1 cellular context compared by ENCODE assay signal in genomic region chr12:89980236-89980635, GRCh38.
TF ChIP-seq lines count a peak whose summit lies in the region.

No MANE protein-coding gene starts in this region.

TF ChIP-seq in GM23338, 12 proteins besides CTCF, POLR2A, EP300 and RAD21:
- TF ChIP-seq, protein P1, sequence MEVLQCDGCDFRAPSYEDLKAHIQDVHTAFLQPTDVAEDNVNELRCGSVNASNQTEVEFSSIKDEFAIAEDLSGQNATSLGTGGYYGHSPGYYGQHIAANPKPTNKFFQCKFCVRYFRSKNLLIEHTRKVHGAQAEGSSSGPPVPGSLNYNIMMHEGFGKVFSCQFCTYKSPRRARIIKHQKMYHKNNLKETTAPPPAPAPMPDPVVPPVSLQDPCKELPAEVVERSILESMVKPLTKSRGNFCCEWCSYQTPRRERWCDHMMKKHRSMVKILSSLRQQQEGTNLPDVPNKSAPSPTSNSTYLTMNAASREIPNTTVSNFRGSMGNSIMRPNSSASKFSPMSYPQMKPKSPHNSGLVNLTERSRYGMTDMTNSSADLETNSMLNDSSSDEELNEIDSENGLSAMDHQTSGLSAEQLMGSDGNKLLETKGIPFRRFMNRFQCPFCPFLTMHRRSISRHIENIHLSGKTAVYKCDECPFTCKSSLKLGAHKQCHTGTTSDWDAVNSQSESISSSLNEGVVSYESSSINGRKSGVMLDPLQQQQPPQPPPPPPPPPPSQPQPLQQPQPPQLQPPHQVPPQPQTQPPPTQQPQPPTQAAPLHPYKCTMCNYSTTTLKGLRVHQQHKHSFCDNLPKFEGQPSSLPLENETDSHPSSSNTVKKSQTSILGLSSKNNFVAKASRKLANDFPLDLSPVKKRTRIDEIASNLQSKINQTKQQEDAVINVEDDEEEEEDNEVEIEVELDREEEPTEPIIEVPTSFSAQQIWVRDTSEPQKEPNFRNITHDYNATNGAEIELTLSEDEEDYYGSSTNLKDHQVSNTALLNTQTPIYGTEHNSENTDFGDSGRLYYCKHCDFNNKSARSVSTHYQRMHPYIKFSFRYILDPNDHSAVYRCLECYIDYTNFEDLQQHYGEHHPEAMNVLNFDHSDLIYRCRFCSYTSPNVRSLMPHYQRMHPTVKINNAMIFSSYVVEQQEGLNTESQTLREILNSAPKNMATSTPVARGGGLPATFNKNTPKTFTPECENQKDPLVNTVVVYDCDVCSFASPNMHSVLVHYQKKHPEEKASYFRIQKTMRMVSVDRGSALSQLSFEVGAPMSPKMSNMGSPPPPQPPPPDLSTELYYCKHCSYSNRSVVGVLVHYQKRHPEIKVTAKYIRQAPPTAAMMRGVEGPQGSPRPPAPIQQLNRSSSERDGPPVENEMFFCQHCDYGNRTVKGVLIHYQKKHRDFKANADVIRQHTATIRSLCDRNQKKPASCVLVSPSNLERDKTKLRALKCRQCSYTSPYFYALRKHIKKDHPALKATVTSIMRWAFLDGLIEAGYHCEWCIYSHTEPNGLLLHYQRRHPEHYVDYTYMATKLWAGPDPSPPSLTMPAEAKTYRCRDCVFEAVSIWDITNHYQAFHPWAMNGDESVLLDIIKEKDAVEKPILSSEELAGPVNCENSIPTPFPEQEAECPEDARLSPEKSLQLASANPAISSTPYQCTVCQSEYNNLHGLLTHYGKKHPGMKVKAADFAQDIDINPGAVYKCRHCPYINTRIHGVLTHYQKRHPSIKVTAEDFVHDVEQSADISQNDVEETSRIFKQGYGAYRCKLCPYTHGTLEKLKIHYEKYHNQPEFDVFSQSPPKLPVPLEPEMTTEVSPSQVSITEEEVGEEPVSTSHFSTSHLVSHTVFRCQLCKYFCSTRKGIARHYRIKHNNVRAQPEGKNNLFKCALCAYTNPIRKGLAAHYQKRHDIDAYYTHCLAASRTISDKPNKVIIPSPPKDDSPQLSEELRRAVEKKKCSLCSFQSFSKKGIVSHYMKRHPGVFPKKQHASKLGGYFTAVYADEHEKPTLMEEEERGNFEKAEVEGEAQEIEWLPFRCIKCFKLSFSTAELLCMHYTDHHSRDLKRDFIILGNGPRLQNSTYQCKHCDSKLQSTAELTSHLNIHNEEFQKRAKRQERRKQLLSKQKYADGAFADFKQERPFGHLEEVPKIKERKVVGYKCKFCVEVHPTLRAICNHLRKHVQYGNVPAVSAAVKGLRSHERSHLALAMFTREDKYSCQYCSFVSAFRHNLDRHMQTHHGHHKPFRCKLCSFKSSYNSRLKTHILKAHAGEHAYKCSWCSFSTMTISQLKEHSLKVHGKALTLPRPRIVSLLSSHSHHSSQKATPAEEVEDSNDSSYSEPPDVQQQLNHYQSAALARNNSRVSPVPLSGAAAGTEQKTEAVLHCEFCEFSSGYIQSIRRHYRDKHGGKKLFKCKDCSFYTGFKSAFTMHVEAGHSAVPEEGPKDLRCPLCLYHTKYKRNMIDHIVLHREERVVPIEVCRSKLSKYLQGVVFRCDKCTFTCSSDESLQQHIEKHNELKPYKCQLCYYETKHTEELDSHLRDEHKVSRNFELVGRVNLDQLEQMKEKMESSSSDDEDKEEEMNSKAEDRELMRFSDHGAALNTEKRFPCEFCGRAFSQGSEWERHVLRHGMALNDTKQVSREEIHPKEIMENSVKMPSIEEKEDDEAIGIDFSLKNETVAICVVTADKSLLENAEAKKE (CRISPR knock-in tag; IDR thresholded peaks at IDR 0.05): no peak
- no peak for TF ChIP-seq STAT1 (IDR thresholded peaks at IDR 0.05; ENCODE audit: unreplicated experiment)
- no peak for TF ChIP-seq JUNB (IDR thresholded peaks at IDR 0.05; ENCODE audit: unreplicated experiment)
- TF ChIP-seq, protein P2, sequence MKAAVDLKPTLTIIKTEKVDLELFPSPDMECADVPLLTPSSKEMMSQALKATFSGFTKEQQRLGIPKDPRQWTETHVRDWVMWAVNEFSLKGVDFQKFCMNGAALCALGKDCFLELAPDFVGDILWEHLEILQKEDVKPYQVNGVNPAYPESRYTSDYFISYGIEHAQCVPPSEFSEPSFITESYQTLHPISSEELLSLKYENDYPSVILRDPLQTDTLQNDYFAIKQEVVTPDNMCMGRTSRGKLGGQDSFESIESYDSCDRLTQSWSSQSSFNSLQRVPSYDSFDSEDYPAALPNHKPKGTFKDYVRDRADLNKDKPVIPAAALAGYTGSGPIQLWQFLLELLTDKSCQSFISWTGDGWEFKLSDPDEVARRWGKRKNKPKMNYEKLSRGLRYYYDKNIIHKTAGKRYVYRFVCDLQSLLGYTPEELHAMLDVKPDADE (IDR thresholded peaks at IDR 0.05): no peak
- no peak for TF ChIP-seq REST (IDR thresholded peaks at IDR 0.05; ENCODE audit: unreplicated experiment)
- TF ChIP-seq EZH2 (IDR thresholded peaks at IDR 0.05; ENCODE audit: low read depth, unreplicated experiment): no peak
- TF ChIP-seq POLR2AphosphoS5 (IDR thresholded peaks at IDR 0.05; ENCODE audit: low read depth): no peak
- TF ChIP-seq NANOG (IDR thresholded peaks at IDR 0.05; ENCODE audit: borderline replicate concordance): no peak
- no peak for TF ChIP-seq EZH2phosphoT487 (IDR thresholded peaks at IDR 0.05; ENCODE audit: unreplicated experiment)
- TF ChIP-seq ZNF114 (CRISPR knock-in tag; IDR thresholded peaks at IDR 0.05): no peak
- TF ChIP-seq ZNF331 (CRISPR knock-in tag; IDR thresholded peaks at IDR 0.05; ENCODE audit: low read depth): no peak
- no peak for TF ChIP-seq CREB1 (CRISPR knock-in tag; IDR thresholded peaks at IDR 0.05; ENCODE audit: low read depth)
